1 cellular context compared by ENCODE assay signal in the genomic region with DNA sequence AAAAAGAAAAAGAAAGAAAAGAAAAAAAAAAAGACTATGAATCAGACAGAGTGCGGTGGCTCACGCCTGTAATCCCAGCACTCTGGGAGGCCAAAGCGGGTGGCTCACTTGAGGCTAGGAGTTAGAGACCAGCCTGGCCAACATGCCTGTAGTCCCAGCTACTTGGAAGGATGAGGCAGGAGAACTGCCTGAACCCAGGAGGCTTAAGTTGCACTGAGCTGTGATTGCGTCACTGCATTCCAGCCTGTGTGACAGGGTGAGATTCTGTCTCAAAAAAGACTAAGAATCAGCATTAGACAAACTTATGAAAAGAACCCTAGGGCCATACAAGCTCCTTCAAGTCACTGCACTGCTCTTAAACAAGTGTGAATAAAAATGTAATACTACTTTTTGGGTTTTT.
A peak's percentile ranks its signal among the peaks of the same experiment; 100 is the strongest.
TF ChIP-seq lines count a peak whose summit lies in the region.

No MANE protein-coding gene starts in this region.

TF ChIP-seq in K562, 482 proteins besides CTCF, POLR2A, EP300 and RAD21:
- TF ChIP-seq CEBPB (tag; IDR thresholded peaks at IDR 0.05) (0 out of 2 replicates have a peak, but pooled peaks have one; percentile 19), BDP1 (IDR thresholded peaks at IDR 0.05; ENCODE audit: insufficient read depth, insufficient read length) (no peak)
- TF ChIP-seq, protein P1, sequence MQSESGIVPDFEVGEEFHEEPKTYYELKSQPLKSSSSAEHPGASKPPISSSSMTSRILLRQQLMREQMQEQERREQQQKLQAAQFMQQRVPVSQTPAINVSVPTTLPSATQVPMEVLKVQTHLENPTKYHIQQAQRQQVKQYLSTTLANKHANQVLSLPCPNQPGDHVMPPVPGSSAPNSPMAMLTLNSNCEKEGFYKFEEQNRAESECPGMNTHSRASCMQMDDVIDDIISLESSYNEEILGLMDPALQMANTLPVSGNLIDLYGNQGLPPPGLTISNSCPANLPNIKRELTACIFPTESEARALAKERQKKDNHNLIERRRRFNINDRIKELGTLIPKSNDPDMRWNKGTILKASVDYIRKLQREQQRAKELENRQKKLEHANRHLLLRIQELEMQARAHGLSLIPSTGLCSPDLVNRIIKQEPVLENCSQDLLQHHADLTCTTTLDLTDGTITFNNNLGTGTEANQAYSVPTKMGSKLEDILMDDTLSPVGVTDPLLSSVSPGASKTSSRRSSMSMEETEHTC (IDR thresholded peaks at IDR 0.05), result no peak
